ENCODE assay signal across 1 cellular context in genomic region chr5:147397616-147398015, GRCh38.
TF ChIP-seq lines count a peak whose summit lies in the region.

No MANE protein-coding gene starts in this region.

TF ChIP-seq in K562, 482 proteins besides CTCF, POLR2A, EP300 and RAD21:
- TF ChIP-seq USF2 (CRISPR knock-in tag; IDR thresholded peaks at IDR 0.05) = 0 out of 2 replicates have a peak, but pooled peaks have one; percentile 26
- no peak for TF ChIP-seq TRIM24 (IDR thresholded peaks at IDR 0.05)
